23 cellular contexts compared by ENCODE assay signal in the genomic region with DNA sequence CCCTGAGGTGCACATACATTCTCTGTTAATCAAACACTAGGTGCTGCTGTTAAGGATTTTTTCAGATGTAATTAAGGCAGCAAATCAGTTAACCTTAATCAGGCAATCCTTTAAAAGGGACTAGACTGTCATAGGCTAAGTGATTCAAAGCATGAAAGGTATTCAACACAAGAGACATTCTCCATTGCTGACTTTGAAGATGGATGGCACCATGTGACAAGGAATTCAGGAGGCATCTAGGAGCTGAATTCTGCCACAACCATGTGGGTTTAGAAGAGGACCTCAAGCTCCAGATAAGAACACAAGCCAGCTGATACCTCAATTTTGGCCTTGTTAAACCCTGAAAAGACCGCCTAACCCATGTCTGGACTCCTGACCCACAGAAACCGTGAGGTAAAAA.
"Had no signal": no experiment of that assay in that cellular context is flagged by ENCODE, and none has a peak within 500 bp of the region (broad histone marks: within the 10 kb centered on the region; RNA-seq: fewer than 3 reads in every experiment).

No MANE protein-coding gene starts in this region.

- H3K27me3 Mint-ChIP-seq: activated CD4-positive, alpha-beta T cell treated with anti-CD3 and anti-CD28 coated beads, Interleukin-2, amount 10 ng/mL, durations not matched to agents 7 days and 5 days; activated naive CD4-positive, alpha-beta T cell treated with anti-CD3 and anti-CD28 coated beads, Interleukin-2, amount 10 ng/mL, durations not matched to agents 7 days and 5 days; activated naive CD8-positive, alpha-beta T cell treated with anti-CD3 and anti-CD28 coated beads, Interleukin-2, amount 50 U/mL, for 24 hours; naive thymus-derived CD8-positive, alpha-beta T cell had no signal

- H3K4me1 ChIP-seq: breast epithelium, pancreas, thyroid gland had no signal

- DNase-seq: activated CD4-positive, alpha-beta T cell treated with anti-CD3 and anti-CD28 coated beads, Interleukin-2, amount 10 ng/mL, durations not matched to agents 7 days and 5 days; activated CD8-positive, alpha-beta memory T cell treated with anti-CD3 and anti-CD28 coated beads, Interleukin-2, amount 50 U/mL, for 4 hours; activated CD8-positive, alpha-beta T cell treated with anti-CD3 and anti-CD28 coated beads, Interleukin-2, amount 10 ng/mL, durations not matched to agents 7 days and 5 days; activated effector memory CD4-positive, alpha-beta T cell treated with Interleukin-2 at 50 U/mL for 16 hours; activated naive CD4-positive, alpha-beta T cell treated with anti-CD3 and anti-CD28 coated beads, Interleukin-2, amount 10 ng/mL, durations not matched to agents 7 days and 5 days; activated naive CD8-positive, alpha-beta T cell treated with anti-CD3 and anti-CD28 coated beads, Interleukin-2, amount 50 U/mL, for 24 hours; activated T-cell treated with anti-CD3 and anti-CD28 coated beads, Interleukin-2, amount 50 U/mL, for 4 hours; aorta; cerebellar nuclear complex; effector CD4-positive, alpha-beta T cell; hypothalamus; kidney; left ventricle myocardium inferior; mammary epithelial cell; mucosa of descending colon; naive thymus-derived CD8-positive, alpha-beta T cell; pancreas; sigmoid colon; stimulated activated CD4-positive, alpha-beta T cell treated with anti-CD3 and anti-CD28 coated beads, Interleukin-1b, Interleukin-23, amount 100 ng/mL, for 48 hours; stimulated activated naive CD4-positive, alpha-beta T cell treated with Interleukin-2 at 50 U/mL for 16 hours; thyroid gland had no signal

- H3K27me3 ChIP-seq: breast epithelium, pancreas, sigmoid colon, thyroid gland had no signal

- H3K27ac Mint-ChIP-seq: activated CD4-positive, alpha-beta T cell treated with anti-CD3 and anti-CD28 coated beads, Interleukin-2, amount 10 ng/mL, durations not matched to agents 7 days and 5 days; activated CD8-positive, alpha-beta T cell treated with anti-CD3 and anti-CD28 coated beads, Interleukin-2, amount 10 ng/mL, durations not matched to agents 7 days and 5 days; activated naive CD4-positive, alpha-beta T cell treated with anti-CD3 and anti-CD28 coated beads, Interleukin-2, amount 10 ng/mL, durations not matched to agents 7 days and 5 days; activated naive CD8-positive, alpha-beta T cell treated with anti-CD3 and anti-CD28 coated beads, Interleukin-2, amount 50 U/mL, for 24 hours; naive thymus-derived CD8-positive, alpha-beta T cell; T-helper 1 cell treated with Interleukin-12 subunit alpha and Interleukin-12 subunit beta and Interleukin-4 antibody, amounts not matched to agents 30 μg/mL and 1 μg/mL, for 36 hours had no signal

- H3K4me3 Mint-ChIP-seq: activated CD4-positive, alpha-beta T cell treated with anti-CD3 and anti-CD28 coated beads, Interleukin-2, amount 10 ng/mL, durations not matched to agents 7 days and 5 days; activated CD8-positive, alpha-beta T cell treated with anti-CD3 and anti-CD28 coated beads, Interleukin-2, amount 10 ng/mL, durations not matched to agents 7 days and 5 days; activated naive CD4-positive, alpha-beta T cell treated with anti-CD3 and anti-CD28 coated beads, Interleukin-2, amount 10 ng/mL, durations not matched to agents 7 days and 5 days; activated naive CD8-positive, alpha-beta T cell treated with anti-CD3 and anti-CD28 coated beads, Interleukin-2, amount 50 U/mL, for 24 hours; activated T-cell treated with anti-CD3 and anti-CD28 coated beads, Interleukin-2, amount 50 U/mL, for 4 hours; naive thymus-derived CD8-positive, alpha-beta T cell; T-helper 1 cell treated with Interleukin-12 subunit alpha and Interleukin-12 subunit beta and Interleukin-4 antibody, amounts not matched to agents 30 μg/mL and 1 μg/mL, for 36 hours had no signal

- H3K27ac ChIP-seq: breast epithelium, left ventricle myocardium inferior, pancreas, sigmoid colon, thyroid gland had no signal

- H3K4me3 ChIP-seq: breast epithelium, left ventricle myocardium inferior, mucosa of descending colon, pancreas, sigmoid colon, thyroid gland had no signal

- H3K4me1 Mint-ChIP-seq: activated CD4-positive, alpha-beta T cell treated with anti-CD3 and anti-CD28 coated beads, Interleukin-2, amount 10 ng/mL, durations not matched to agents 7 days and 5 days; activated naive CD4-positive, alpha-beta T cell treated with anti-CD3 and anti-CD28 coated beads, Interleukin-2, amount 10 ng/mL, durations not matched to agents 7 days and 5 days; activated naive CD8-positive, alpha-beta T cell treated with anti-CD3 and anti-CD28 coated beads, Interleukin-2, amount 50 U/mL, for 24 hours had no signal

- H3K9me3 Mint-ChIP-seq: activated CD4-positive, alpha-beta T cell treated with anti-CD3 and anti-CD28 coated beads, Interleukin-2, amount 10 ng/mL, durations not matched to agents 7 days and 5 days; activated naive CD4-positive, alpha-beta T cell treated with anti-CD3 and anti-CD28 coated beads, Interleukin-2, amount 10 ng/mL, durations not matched to agents 7 days and 5 days; activated naive CD8-positive, alpha-beta T cell treated with anti-CD3 and anti-CD28 coated beads, Interleukin-2, amount 50 U/mL, for 24 hours; activated T-cell treated with anti-CD3 and anti-CD28 coated beads, Interleukin-2, amount 50 U/mL, for 4 hours; naive thymus-derived CD8-positive, alpha-beta T cell; T-helper 1 cell treated with Interleukin-12 subunit alpha and Interleukin-12 subunit beta and Interleukin-4 antibody, amounts not matched to agents 30 μg/mL and 1 μg/mL, for 36 hours had no signal

- H3K9me3 ChIP-seq: breast epithelium, left ventricle myocardium inferior, mucosa of descending colon, pancreas, sigmoid colon, thyroid gland had no signal
